Comparison of ENCODE assay signal across 24 cellular contexts in genomic region chr7:133064082-133064825, GRCh38.
"Had no signal": no experiment of that assay in that cellular context is flagged by ENCODE, and none has a peak within 500 bp of the region (broad histone marks: within the 10 kb centered on the region; RNA-seq: fewer than 3 reads in every experiment).

No MANE protein-coding gene starts in this region.

- H3K27me3 ChIP-seq: gastrocnemius medialis, hepatocyte, ovary, tibial nerve, upper lobe of left lung had no signal

- H3K4me1 ChIP-seq: lower lobe of right lung, tibial nerve had no signal

- H3K36me3 ChIP-seq: ovary had no signal

- FAIRE-seq: colon, small intestine, urothelium cell line had no signal

- H3K27ac ChIP-seq: hepatocyte, lower lobe of right lung, ovary, psoas muscle, thoracic aorta, tibial nerve, upper lobe of left lung had no signal

- DNase-seq: effector CD8-positive, alpha-beta T cell; endodermal cell; foreskin fibroblast; gastrocnemius medialis; head of caudate nucleus; left colon; left ventricle myocardium superior; lower lobe of right lung; natural killer cell; occipital lobe; ovary; posterior cingulate gyrus; psoas muscle; right cardiac atrium; small intestine; stimulated activated CD4-positive, alpha-beta T cell treated with anti-CD3 and anti-CD28 coated beads, Interleukin-15, amount 100 ng/mL, for 24 hours; stimulated activated CD4-positive, alpha-beta T cell treated with anti-CD3 and anti-CD28 coated beads, Interleukin-2, amount 100 ng/mL, for 48 hours; stimulated activated naive B cell treated with anti-CD40 and anti-IgM and Interleukin-4, amounts not matched to agents 10 μg/mL and 1 μg/mL and 100 μg/mL, for 72 hours; upper lobe of left lung had no signal

- H3K4me2 ChIP-seq: hepatocyte had no signal

- H3K4me3 ChIP-seq: gastrocnemius medialis, hepatocyte, lower lobe of right lung, ovary, psoas muscle, thoracic aorta, tibial nerve, upper lobe of left lung had no signal

- H2AFZ ChIP-seq: hepatocyte had no signal

- ATAC-seq: gastrocnemius medialis; left colon; left ventricle myocardium superior; lower lobe of right lung; natural killer cell; psoas muscle; right cardiac atrium; stimulated activated naive B cell treated with anti-CD40 and anti-IgM and Interleukin-4, amounts not matched to agents 10 μg/mL and 1 μg/mL and 100 μg/mL, for 72 hours had no signal

- H3K9me3 ChIP-seq: gastrocnemius medialis, lower lobe of right lung, ovary, psoas muscle, thoracic aorta, tibial nerve, upper lobe of left lung had no signal
